Comparison of ENCODE assay signal across 21 cellular contexts in genomic region chr13:105007166-105007808, GRCh38.
DNase-seq lines count a peak whose midpoint lies in the region; FAIRE-seq and TF ChIP-seq lines count a peak whose summit lies in the region.
"Had no signal": no experiment of that assay in that cellular context is flagged by ENCODE, and none has a peak within 500 bp of the region (broad histone marks: within the 10 kb centered on the region; RNA-seq: fewer than 3 reads in every experiment).

No MANE protein-coding gene starts in this region.

- H3F3A ChIP-seq in neural progenitor cell (ENCODE audit: low read depth): no peaks in the 10 kb centered on the region

- H3K36me3 ChIP-seq in endothelial cell of umbilical vein (ENCODE audit: control insufficient read depth in 2 of 2, extremely low read depth in 1 of 2, insufficient read depth in 2 of 2, low read length in 2 of 2) (no peaks in the 10 kb centered on the region), neural progenitor cell (no peaks in the 10 kb centered on the region), right atrium auricular region (no peaks in the 10 kb centered on the region)
- H3K36me3 ChIP-seq: BE2C, Peyer's patch, SJCRH30 had no signal

- no peak for TF ChIP-seq POLR2A in endothelial cell of umbilical vein (IDR thresholded peaks at IDR 0.05; ENCODE audit: low read depth, low read length)

- H3K9me1 ChIP-seq in endothelial cell of umbilical vein (replicated peaks; ENCODE audit: control insufficient read depth, extremely low read depth, insufficient read depth, low read length): no peaks in the 10 kb centered on the region

- FAIRE-seq in G401.6 (lab: Jason Lieb, UNC) (peak; percentile 93), TTC549 (lab: Jason Lieb, UNC) (peak; percentile 90), endothelial cell of umbilical vein (lab: Jason Lieb, UNC) (peak; percentile 83)
- FAIRE-seq: A549 had no signal

- H3K9ac ChIP-seq in endothelial cell of umbilical vein (replicated peaks; ENCODE audit: extremely low read depth, insufficient read depth, low read length): no peak overlapping the region
- H3K9ac ChIP-seq in neural progenitor cell: no peak overlapping the region

- H3K4me3 Mint-ChIP-seq in neural progenitor cell (no peak overlapping the region), HFFc6 (no peak overlapping the region)
- H3K4me3 Mint-ChIP-seq: IgD-negative memory B cell had no signal

- H3K79me2 ChIP-seq in endothelial cell of umbilical vein (ENCODE audit: control insufficient read depth, insufficient read depth, low read length) (no peaks in the 10 kb centered on the region), neural progenitor cell (ENCODE audit: low read depth) (no peaks in the 10 kb centered on the region)

- H3K27me3 Mint-ChIP-seq in neural progenitor cell (ENCODE audit: insufficient read depth, low read depth) (no peaks in the 10 kb centered on the region), HFFc6 (ENCODE audit: insufficient read depth) (no peaks in the 10 kb centered on the region)
- H3K27me3 Mint-ChIP-seq: IgD-negative memory B cell had no signal

- TF ChIP-seq CTCF in endothelial cell of umbilical vein (IDR thresholded peaks at IDR 0.05; ENCODE audit: extremely low read depth in 1 of 2, insufficient read depth in 1 of 2, low read depth in 1 of 2, low read length in 2 of 2): peak in 1 of 2 donors; percentile 7
- TF ChIP-seq CTCF in neural progenitor cell (IDR thresholded peaks at IDR 0.05): no peak
- TF ChIP-seq CTCF in HFFc6 (IDR thresholded peaks at IDR 0.05): no peak
- no peak for TF ChIP-seq CTCF in right atrium auricular region (IDR thresholded peaks at IDR 0.05)

- intact Hi-C loops in endothelial cell of umbilical vein (cut with micrococcal nuclease): loop anchor here (2.0 kb wide), 1 partner anchor 22 kb away; no protein-coding TSS in a partner anchor
- intact Hi-C loops in head of caudate nucleus (cut with DNase I): no loop called here

- DNase-seq in endothelial cell of umbilical vein (ENCODE audit: low read depth, low spot score) (peak; percentile 85), neural progenitor cell (ENCODE audit: low spot score) (no peak), HFFc6 (no peak), head of caudate nucleus (no peak), right atrium auricular region (ENCODE audit: low spot score) (no peak), COLO829 (ENCODE audit: low spot score) (no peak)
- DNase-seq: BE2C, H7, NCI-H1092, NCI-H1436, NCI-H187 treated with DMSO at 0.1 percent for 48 hours, NCI-H2107, NCI-H345, NCI-H524, NCI-H82, Peyer's patch, SJCRH30 had no signal

- H3K4me3 ChIP-seq in endothelial cell of umbilical vein (replicated peaks in 1 of 3; ENCODE audit: insufficient read depth in 1 of 3, low read depth in 1 of 3, low read length in 3 of 3) (no peak overlapping the region), neural progenitor cell (no peak overlapping the region), right atrium auricular region (no peak overlapping the region)
- H3K4me3 ChIP-seq: A549, Peyer's patch, SJCRH30 had no signal

- H3K4me2 ChIP-seq in endothelial cell of umbilical vein (ENCODE audit: insufficient read depth, low read length) (no peak overlapping the region), neural progenitor cell (no peak overlapping the region)
- H3K4me2 ChIP-seq: A549 had no signal

- POLR2A ChIA-PET in endothelial cell of umbilical vein (lab: Charles Lee): no interaction called here

- no TSS peak for BruUV-seq in endothelial cell of umbilical vein (replicated peaks; lab: Mats Ljungman, UMichigan)

- H3K9me3 ChIP-seq in endothelial cell of umbilical vein (replicated peaks; ENCODE audit: control insufficient read depth, insufficient read depth, low read length) (no peaks in the 10 kb centered on the region), neural progenitor cell (ENCODE audit: low read depth) (no peaks in the 10 kb centered on the region), right atrium auricular region (no peaks in the 10 kb centered on the region)
- H3K9me3 ChIP-seq: A549, BE2C, Peyer's patch, SJCRH30 had no signal

- CTCF ChIA-PET in endothelial cell of umbilical vein (lab: Charles Lee): interaction anchor here (0.7 to 1.1 kb wide), 5 partner anchors 14 to 234 kb away, joined by 3 to 8 read pairs (median 4); no protein-coding TSS in a partner anchor

- no peaks in the 10 kb centered on the region for H3K36me3 Mint-ChIP-seq in neural progenitor cell
- H3K36me3 Mint-ChIP-seq in HFFc6 (ENCODE audit: low read depth): no peaks in the 10 kb centered on the region
- H3K36me3 Mint-ChIP-seq: IgD-negative memory B cell had no signal

- dilution Hi-C loops in endothelial cell of umbilical vein (cut with MboI; ENCODE audit: extremely low pct_ligation_motif_present, low sequenced_read_pairs): no loop called here

- peak overlapping the region; percentile 89 for H2AFZ ChIP-seq in endothelial cell of umbilical vein (ENCODE audit: low read depth, low read length)
- no peak overlapping the region for H2AFZ ChIP-seq in neural progenitor cell (replicated peaks)

- H3K27ac Mint-ChIP-seq in neural progenitor cell (peak overlapping the region; percentile 20), HFFc6 (no peak overlapping the region)
- H3K27ac Mint-ChIP-seq: IgD-negative memory B cell had no signal

- H3K27me3 ChIP-seq in endothelial cell of umbilical vein (ENCODE audit: control insufficient read depth in 2 of 2, insufficient read depth in 2 of 2, low read length in 2 of 2): no peaks in the 10 kb centered on the region
- H3K27me3 ChIP-seq in neural progenitor cell: no peaks in the 10 kb centered on the region
- H3K27me3 ChIP-seq in right atrium auricular region: no peaks in the 10 kb centered on the region
- H3K27me3 ChIP-seq: BE2C, Peyer's patch, SJCRH30 had no signal

- no peak overlapping the region for H3K27ac ChIP-seq in endothelial cell of umbilical vein (ENCODE audit: insufficient read depth, low read depth, low read length)
- H3K27ac ChIP-seq in neural progenitor cell: no peak overlapping the region
- no peak overlapping the region for H3K27ac ChIP-seq in right atrium auricular region
- H3K27ac ChIP-seq: A549, Peyer's patch, SJCRH30 had no signal

- H3K9me3 Mint-ChIP-seq in neural progenitor cell: no peaks in the 10 kb centered on the region
- H3K9me3 Mint-ChIP-seq in HFFc6: peaks cover 6% of the 10 kb centered on the region; the same call in 1 of the 2 replicates

- H4K20me1 ChIP-seq in endothelial cell of umbilical vein (replicated peaks; ENCODE audit: control insufficient read depth, extremely low read depth, insufficient read depth, low read length): no peaks in the 10 kb centered on the region
- H4K20me1 ChIP-seq in neural progenitor cell (ENCODE audit: low read depth): no peaks in the 10 kb centered on the region

- H3K4me1 Mint-ChIP-seq in neural progenitor cell: no peaks in the 10 kb centered on the region
- peaks cover 18% of the 10 kb centered on the region; the same call in 1 of the 2 replicates for H3K4me1 Mint-ChIP-seq in HFFc6 (ENCODE audit: low read depth)
- H3K4me1 Mint-ChIP-seq: IgD-negative memory B cell had no signal

- H3K4me1 ChIP-seq in endothelial cell of umbilical vein (ENCODE audit: control insufficient read depth, extremely low read depth, insufficient read depth, low read length): peaks cover 4% of the 10 kb centered on the region
- no peaks in the 10 kb centered on the region for H3K4me1 ChIP-seq in neural progenitor cell
- H3K4me1 ChIP-seq in right atrium auricular region: no peaks in the 10 kb centered on the region
- H3K4me1 ChIP-seq: A549, BE2C, Peyer's patch, SJCRH30 had no signal

TF ChIP-seq in endothelial cell of umbilical vein, 7 proteins besides CTCF, POLR2A, EP300 and RAD21:
- TF ChIP-seq MYC (IDR thresholded peaks at IDR 0.05; ENCODE audit: low read depth, low read length) (peak; percentile 25), JUN (IDR thresholded peaks at IDR 0.05; ENCODE audit: borderline replicate concordance, insufficient read depth, insufficient read length, low read depth) (no peak), EZH2 (IDR thresholded peaks at IDR 0.05; ENCODE audit: borderline replicate concordance, low read depth, low read length, severe bottlenecking) (no peak), GATA2 (IDR thresholded peaks at IDR 0.05; ENCODE audit: insufficient read depth, insufficient read length, low read depth, low read length) (peak; percentile 42), POLR2AphosphoS5 (IDR thresholded peaks at IDR 0.05; ENCODE audit: insufficient read depth, low read depth, low read length) (peak; percentile 33), FOS (IDR thresholded peaks at IDR 0.05; ENCODE audit: borderline replicate concordance, insufficient read depth, low read length) (no peak), MAX (IDR thresholded peaks at IDR 0.05; ENCODE audit: insufficient read depth, insufficient read length) (no peak)
